1 cellular context compared by ENCODE assay signal in the genomic region with DNA sequence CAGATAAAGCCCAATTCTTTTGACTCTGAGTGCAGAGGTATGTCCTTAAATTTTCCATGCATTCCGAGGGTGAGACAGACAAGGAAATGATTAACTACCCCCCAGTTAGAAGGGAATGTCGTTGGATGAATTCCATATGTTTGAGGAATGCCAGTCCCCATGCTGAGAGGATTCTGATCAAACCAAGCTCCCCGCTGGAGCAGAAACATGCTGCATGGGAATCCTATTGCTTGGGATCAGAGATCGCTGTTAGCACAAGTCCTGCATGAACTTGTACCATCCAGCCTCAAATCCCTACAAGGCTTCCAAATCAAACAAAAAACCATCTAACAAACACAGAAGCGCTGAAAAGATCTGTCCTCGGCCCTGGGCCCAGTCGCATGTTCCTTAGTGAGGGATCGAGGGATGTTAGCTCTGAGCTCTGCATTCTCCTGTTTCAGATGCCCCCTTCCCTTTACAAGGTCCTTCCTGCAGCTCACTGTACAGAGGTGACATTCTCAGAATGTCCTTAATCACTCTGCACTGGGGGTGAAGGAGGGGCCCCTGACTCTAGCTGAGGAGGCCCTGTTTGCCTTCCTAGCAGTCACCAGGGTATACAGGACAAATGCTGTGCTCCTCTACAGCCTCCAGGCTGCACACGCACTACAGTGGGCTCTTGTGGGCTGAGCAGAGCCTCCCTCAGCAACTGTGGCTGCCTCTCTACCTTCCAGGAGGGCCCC.
TF ChIP-seq lines count a peak whose summit lies in the region.

No MANE protein-coding gene starts in this region.

TF ChIP-seq in HepG2, 621 proteins besides CTCF, POLR2A, EP300 and RAD21 (continued from another document and continues in another):
- TF ChIP-seq, protein P1, sequence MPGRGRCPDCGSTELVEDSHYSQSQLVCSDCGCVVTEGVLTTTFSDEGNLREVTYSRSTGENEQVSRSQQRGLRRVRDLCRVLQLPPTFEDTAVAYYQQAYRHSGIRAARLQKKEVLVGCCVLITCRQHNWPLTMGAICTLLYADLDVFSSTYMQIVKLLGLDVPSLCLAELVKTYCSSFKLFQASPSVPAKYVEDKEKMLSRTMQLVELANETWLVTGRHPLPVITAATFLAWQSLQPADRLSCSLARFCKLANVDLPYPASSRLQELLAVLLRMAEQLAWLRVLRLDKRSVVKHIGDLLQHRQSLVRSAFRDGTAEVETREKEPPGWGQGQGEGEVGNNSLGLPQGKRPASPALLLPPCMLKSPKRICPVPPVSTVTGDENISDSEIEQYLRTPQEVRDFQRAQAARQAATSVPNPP (CRISPR knock-in tag; IDR thresholded peaks at IDR 0.05): no peak
- TF ChIP-seq ZNF816 (CRISPR knock-in tag; IDR thresholded peaks at IDR 0.05; ENCODE audit: borderline replicate concordance) (no peak), TEAD3 (CRISPR knock-in tag; optimal IDR thresholded peaks at IDR 0.05; ENCODE audit: borderline replicate concordance) (peak; percentile 88), POLR2AphosphoS5 (IDR thresholded peaks at IDR 0.05; ENCODE audit: low read depth, low read length) (no peak), PHF8 (CRISPR knock-in tag; IDR thresholded peaks at IDR 0.05) (peak; percentile 15; the same call in 1 of the 2 replicates), CBX1 (IDR thresholded peaks at IDR 0.05; ENCODE audit: low read depth) (no peak), NFYB (CRISPR knock-in tag; IDR thresholded peaks at IDR 0.05) (no peak), RXRA (CRISPR knock-in tag; IDR thresholded peaks at IDR 0.05) (0 out of 2 replicates have a peak, but pooled peaks have one; percentile 12), MED1 (CRISPR knock-in tag; IDR thresholded peaks at IDR 0.05) (no peak), PHF21A (CRISPR knock-in tag; IDR thresholded peaks at IDR 0.05) (no peak), ZNF644 (CRISPR knock-in tag; IDR thresholded peaks at IDR 0.05; ENCODE audit: low read depth) (no peak), CBX2 (IDR thresholded peaks at IDR 0.05; ENCODE audit: low read depth, low read length) (no peak), CBX2 (CRISPR knock-in tag; IDR thresholded peaks at IDR 0.05; ENCODE audit: low read depth) (no peak), ZNF546 (CRISPR knock-in tag; conservative IDR thresholded peaks at IDR 0.05) (no peak), SMYD3 (CRISPR knock-in tag; IDR thresholded peaks at IDR 0.05) (no peak), FOXK2 (IDR thresholded peaks at IDR 0.05) (no peak), GATAD2A (CRISPR knock-in tag; IDR thresholded peaks at IDR 0.05) (no peak; the same call in 1 of the 2 replicates), MTF2 (CRISPR knock-in tag; IDR thresholded peaks at IDR 0.05; ENCODE audit: borderline replicate concordance) (no peak), ZNF678 (CRISPR knock-in tag; IDR thresholded peaks at IDR 0.05) (no peak), THYN1 (CRISPR knock-in tag; IDR thresholded peaks at IDR 0.05; ENCODE audit: borderline replicate concordance, low read depth) (no peak), ZSCAN21 (CRISPR knock-in tag; IDR thresholded peaks at IDR 0.05; ENCODE audit: borderline replicate concordance) (no peak), SP4 (CRISPR knock-in tag; IDR thresholded peaks at IDR 0.05) (no peak), ZZZ3 (CRISPR knock-in tag; IDR thresholded peaks at IDR 0.05; ENCODE audit: borderline replicate concordance) (no peak), HNF1A (IDR thresholded peaks at IDR 0.05; ENCODE audit: low read depth) (peak; percentile 78), HNF1A (CRISPR knock-in tag; IDR thresholded peaks at IDR 0.05; ENCODE audit: borderline replicate concordance) (peak; percentile 83), NAIF1 (CRISPR knock-in tag; IDR thresholded peaks at IDR 0.05; ENCODE audit: borderline replicate concordance) (no peak), TERF1 (CRISPR knock-in tag; IDR thresholded peaks at IDR 0.05) (no peak), SOX5 (CRISPR knock-in tag; IDR thresholded peaks at IDR 0.05; ENCODE audit: borderline replicate concordance) (no peak), SAP130 (CRISPR knock-in tag; IDR thresholded peaks at IDR 0.05; ENCODE audit: low read depth) (no peak), ZFAT (CRISPR knock-in tag; conservative IDR thresholded peaks at IDR 0.05) (no peak), ZNF275 (CRISPR knock-in tag; IDR thresholded peaks at IDR 0.05; ENCODE audit: borderline replicate concordance) (no peak), ZFX (CRISPR knock-in tag; IDR thresholded peaks at IDR 0.05; ENCODE audit: low read depth) (no peak), RAD51 (IDR thresholded peaks at IDR 0.05; ENCODE audit: borderline replicate concordance) (no peak), ELF3 (CRISPR knock-in tag; IDR thresholded peaks at IDR 0.05) (peak; percentile 45; the same call in 1 of the 2 replicates), CCDC6 (CRISPR knock-in tag; IDR thresholded peaks at IDR 0.05) (no peak), CEBPZ (IDR thresholded peaks at IDR 0.05; ENCODE audit: low read length) (no peak), HHEX (CRISPR knock-in tag; IDR thresholded peaks at IDR 0.05) (no peak)
- TF ChIP-seq, protein P2, sequence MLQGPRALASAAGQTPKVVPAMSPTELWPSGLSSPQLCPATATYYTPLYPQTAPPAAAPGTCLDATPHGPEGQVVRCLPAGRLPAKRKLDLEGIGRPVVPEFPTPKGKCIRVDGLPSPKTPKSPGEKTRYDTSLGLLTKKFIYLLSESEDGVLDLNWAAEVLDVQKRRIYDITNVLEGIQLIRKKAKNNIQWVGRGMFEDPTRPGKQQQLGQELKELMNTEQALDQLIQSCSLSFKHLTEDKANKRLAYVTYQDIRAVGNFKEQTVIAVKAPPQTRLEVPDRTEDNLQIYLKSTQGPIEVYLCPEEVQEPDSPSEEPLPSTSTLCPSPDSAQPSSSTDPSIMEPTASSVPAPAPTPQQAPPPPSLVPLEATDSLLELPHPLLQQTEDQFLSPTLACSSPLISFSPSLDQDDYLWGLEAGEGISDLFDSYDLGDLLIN (CRISPR knock-in tag; IDR thresholded peaks at IDR 0.05; ENCODE audit: borderline replicate concordance): no peak
- TF ChIP-seq, protein P3, sequence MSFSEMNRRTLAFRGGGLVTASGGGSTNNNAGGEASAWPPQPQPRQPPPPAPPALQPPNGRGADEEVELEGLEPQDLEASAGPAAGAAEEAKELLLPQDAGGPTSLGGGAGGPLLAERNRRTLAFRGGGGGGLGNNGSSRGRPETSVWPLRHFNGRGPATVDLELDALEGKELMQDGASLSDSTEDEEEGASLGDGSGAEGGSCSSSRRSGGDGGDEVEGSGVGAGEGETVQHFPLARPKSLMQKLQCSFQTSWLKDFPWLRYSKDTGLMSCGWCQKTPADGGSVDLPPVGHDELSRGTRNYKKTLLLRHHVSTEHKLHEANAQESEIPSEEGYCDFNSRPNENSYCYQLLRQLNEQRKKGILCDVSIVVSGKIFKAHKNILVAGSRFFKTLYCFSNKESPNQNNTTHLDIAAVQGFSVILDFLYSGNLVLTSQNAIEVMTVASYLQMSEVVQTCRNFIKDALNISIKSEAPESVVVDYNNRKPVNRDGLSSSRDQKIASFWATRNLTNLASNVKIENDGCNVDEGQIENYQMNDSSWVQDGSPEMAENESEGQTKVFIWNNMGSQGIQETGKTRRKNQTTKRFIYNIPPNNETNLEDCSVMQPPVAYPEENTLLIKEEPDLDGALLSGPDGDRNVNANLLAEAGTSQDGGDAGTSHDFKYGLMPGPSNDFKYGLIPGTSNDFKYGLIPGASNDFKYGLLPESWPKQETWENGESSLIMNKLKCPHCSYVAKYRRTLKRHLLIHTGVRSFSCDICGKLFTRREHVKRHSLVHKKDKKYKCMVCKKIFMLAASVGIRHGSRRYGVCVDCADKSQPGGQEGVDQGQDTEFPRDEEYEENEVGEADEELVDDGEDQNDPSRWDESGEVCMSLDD (CRISPR knock-in tag; IDR thresholded peaks at IDR 0.05; ENCODE audit: borderline replicate concordance): no peak
- TF ChIP-seq, protein P4, sequence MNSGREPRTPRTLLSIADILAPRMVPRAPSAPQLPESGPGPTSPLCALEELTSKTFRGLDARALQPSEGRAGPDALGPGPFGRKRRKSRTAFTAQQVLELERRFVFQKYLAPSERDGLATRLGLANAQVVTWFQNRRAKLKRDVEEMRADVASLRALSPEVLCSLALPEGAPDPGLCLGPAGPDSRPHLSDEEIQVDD (CRISPR knock-in tag; IDR thresholded peaks at IDR 0.05; ENCODE audit: borderline replicate concordance): no peak
